Comparison of ENCODE assay signal across 1 cellular context in genomic region chr2:158724803-158725271, GRCh38.
A peak's percentile ranks its signal among the peaks of the same experiment; 100 is the strongest.
TF ChIP-seq lines count a peak whose summit lies in the region.

No MANE protein-coding gene starts in this region.

TF ChIP-seq in HepG2, 621 proteins besides CTCF, POLR2A, EP300 and RAD21 (continued from another document):
- TF ChIP-seq STAT6 (CRISPR knock-in tag; IDR thresholded peaks at IDR 0.05; ENCODE audit: borderline replicate concordance) (no peak), ZNF563 (CRISPR knock-in tag; IDR thresholded peaks at IDR 0.05) (0 out of 2 replicates have a peak, but pooled peaks have one; percentile 5)
